9 cellular contexts compared by ENCODE assay signal in the genomic region with DNA sequence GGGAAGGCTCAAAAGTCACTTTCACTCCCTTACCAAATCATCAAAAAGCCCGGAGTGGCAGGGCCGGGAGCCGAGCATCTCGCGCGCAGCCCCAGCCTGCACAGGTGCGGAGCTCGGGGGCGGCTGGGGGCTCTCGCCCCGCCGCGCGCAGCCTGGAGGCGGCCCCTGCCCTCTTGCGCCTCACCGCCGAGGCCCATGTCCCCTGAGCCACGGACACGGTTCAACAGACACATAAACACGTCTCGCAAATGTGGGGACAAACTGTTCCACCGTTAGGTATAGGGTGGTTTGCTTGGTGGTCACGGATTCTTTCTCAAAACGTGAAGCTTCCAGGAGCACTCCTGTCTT. TPM values are rescaled to one million over a fixed set of nuclear protein-coding genes. Genes with fewer than 3 reads are reported as not detected.
A peak's percentile ranks its signal among the peaks of the same experiment; 100 is the strongest.
DNase-seq lines count a peak whose midpoint lies in the region; ATAC-seq, FAIRE-seq and TF ChIP-seq lines count a peak whose summit lies in the region.
"Had no signal": no experiment of that assay in that cellular context is flagged by ENCODE, and none has a peak within 500 bp of the region (broad histone marks: within the 10 kb centered on the region; RNA-seq: fewer than 3 reads in every experiment).

No MANE protein-coding gene starts in this region.

- H3K4me1 Mint-ChIP-seq in HFFc6 (ENCODE audit: low read depth), result peaks cover 61% of the 10 kb centered on the region

- H3K27me3 Mint-ChIP-seq in HFFc6 (ENCODE audit: insufficient read depth), result no peaks in the 10 kb centered on the region

- peak overlapping the region; percentile 70 for H3K4me3 Mint-ChIP-seq in HFFc6

- no peaks in the 10 kb centered on the region for H3K9me2 ChIP-seq in PC-3 (replicated peaks; ENCODE audit: low read length)

- H3K27me3 ChIP-seq in PC-3 (ENCODE audit: low read length) (no peaks in the 10 kb centered on the region), bronchial epithelial cell (ENCODE audit: control insufficient read depth, insufficient read depth, low read length) (no peaks in the 10 kb centered on the region), liver (ENCODE audit: control insufficient read depth in 4 of 4, insufficient read depth in 4 of 4, low read length in 3 of 4) (no peaks in the 10 kb centered on the region), thoracic aorta (replicated peaks; ENCODE audit: insufficient read depth) (no peaks in the 10 kb centered on the region)

- FAIRE-seq in bronchial epithelial cell (lab: Jason Lieb, UNC), result no peak
- FAIRE-seq in D721Med (lab: Jason Lieb, UNC), result no peak

- WGBS in liver, result 2% methylated on average over 25 of the region's 25 CpGs

- peak overlapping the region; percentile 72 for H2AFZ ChIP-seq in PC-3 (ENCODE audit: low read length)

- H3K36me3 ChIP-seq in PC-3 (ENCODE audit: low read depth, low read length) (no peaks in the 10 kb centered on the region), bronchial epithelial cell (ENCODE audit: control insufficient read depth, insufficient read depth, low read length) (no peaks in the 10 kb centered on the region), liver (ENCODE audit: control insufficient read depth in 4 of 4, insufficient read depth in 3 of 4, low read depth in 1 of 4, low read length in 3 of 4) (no peaks in the 10 kb centered on the region), thoracic aorta (no peaks in the 10 kb centered on the region)

- TF ChIP-seq RAD21 in liver (IDR thresholded peaks at IDR 0.05), result no peak

- H3K9ac ChIP-seq in PC-3 (ENCODE audit: low read length) (peak overlapping the region; percentile 79), liver (ENCODE audit: low read depth in 1 of 2, low read length in 2 of 2) (peak overlapping the region; percentile 49 to 94)

- CTCF ChIA-PET in PC-3 (lab: Charles Lee), result interaction anchor here (1.9 kb wide), 1 partner anchor 83 kb away, joined by 7 read pairs; no protein-coding TSS in a partner anchor

- peak overlapping the region; percentile 65 for H3K27ac ChIP-seq in PC-3 (ENCODE audit: low read length)
- H3K27ac ChIP-seq in liver (ENCODE audit: low read depth in 1 of 2, low read length in 2 of 2), result peak overlapping the region; percentile 89 to 95
- peak overlapping the region; percentile 50 to 67 for H3K27ac ChIP-seq in thoracic aorta

- peak overlapping the region; percentile 78 for H3K4me3 ChIP-seq in PC-3 (ENCODE audit: low read length)
- H3K4me3 ChIP-seq in bronchial epithelial cell (ENCODE audit: low read depth, low read length), result peak overlapping the region; percentile 67
- peak overlapping the region; percentile 91 to 93 (median 91) for H3K4me3 ChIP-seq in liver (ENCODE audit: low read depth in 1 of 3, low read length in 3 of 3)
- H3K4me3 ChIP-seq in thoracic aorta, result peak overlapping the region; percentile 96

- no TSS peak for BruUV-seq in PC-3 (replicated peaks; lab: Mats Ljungman, UMichigan)

- H3F3A ChIP-seq in PC-3 (ENCODE audit: low read length, unreplicated experiment), result no peaks in the 10 kb centered on the region

- H3K4me2 ChIP-seq in PC-3 (ENCODE audit: low read length), result peak overlapping the region; percentile 92

- no peaks in the 10 kb centered on the region for H4K20me1 ChIP-seq in PC-3 (ENCODE audit: low read length)

- H3K27ac Mint-ChIP-seq in HFFc6, result no peak overlapping the region

- peaks cover 58% of the 10 kb centered on the region for H3K4me1 ChIP-seq in PC-3 (ENCODE audit: insufficient read depth, low read length)
- peaks cover 0 to 37% (median 10%) of the 10 kb centered on the region in 4 donors for H3K4me1 ChIP-seq in liver (ENCODE audit: control insufficient read depth in 4 of 4, insufficient read depth in 4 of 4, low read length in 3 of 4)
- H3K4me1 ChIP-seq in thoracic aorta (ENCODE audit: control insufficient read depth in 1 of 2, low read depth in 2 of 2), result peaks cover 0 to 6% of the 10 kb centered on the region in 2 donors

- no peaks in the 10 kb centered on the region for H3K9me3 ChIP-seq in PC-3 (ENCODE audit: low read length)
- H3K9me3 ChIP-seq in liver (ENCODE audit: control insufficient read depth in 4 of 4, low read length in 3 of 4), result no peaks in the 10 kb centered on the region
- H3K9me3 ChIP-seq in thoracic aorta, result no peaks in the 10 kb centered on the region

- intact Hi-C loops in PC-3 (cut with micrococcal nuclease), result loop anchor here (2.0 kb wide), 1 partner anchor 39 kb away; no protein-coding TSS in a partner anchor

- no peaks in the 10 kb centered on the region for H3K36me3 Mint-ChIP-seq in HFFc6 (ENCODE audit: low read depth)

- H3K9me3 Mint-ChIP-seq in HFFc6, result no peaks in the 10 kb centered on the region

- ATAC-seq in PC-3 (peak; percentile 35), thoracic aorta (ENCODE audit: insufficient number of reproducible peaks, low FRiP score, low read depth) (peak; percentile 5)

- DNase-seq in NCI-H2107 (lab: John Stamatoyannopoulos, UW), result peak; percentile 11
- no peak for DNase-seq in NCI-H2107 treated with DMSO at 0.1 percent for 48 hours (lab: John Stamatoyannopoulos, UW; ENCODE audit: unreplicated experiment)
- DNase-seq in HFFc6, result no peak
- no peak for DNase-seq in PC-3
- no peak for DNase-seq in bronchial epithelial cell (ENCODE audit: low read depth)
- DNase-seq in thoracic aorta (ENCODE audit: low spot score), result no peak
- DNase-seq in D721Med (ENCODE audit: insufficient read length, low spot score), result no peak
- DNase-seq: DND-41 had no signal

- POLR2A ChIA-PET in PC-3 (lab: Charles Lee; ENCODE audit: unreplicated experiment), result interaction anchor here (0.6 to 1.6 kb wide), 3 partner anchors 10 to 27 kb away, joined by 3 to 40 read pairs (median 3); no protein-coding TSS in a partner anchor

- peaks cover 14% of the 10 kb centered on the region for H3K79me2 ChIP-seq in PC-3 (ENCODE audit: low read length)

- TF ChIP-seq CTCF in HFFc6 (IDR thresholded peaks at IDR 0.05) (no peak), PC-3 (conservative IDR thresholded peaks at IDR 0.05; ENCODE audit: low read depth, low read length) (no peak), bronchial epithelial cell (IDR thresholded peaks at IDR 0.05; ENCODE audit: insufficient read depth, low read length, severe bottlenecking) (no peak), liver (IDR thresholded peaks at IDR 0.05; ENCODE audit: low read depth, low read length, missing input control) (no peak), thoracic aorta (IDR thresholded peaks at IDR 0.05) (no peak), D721Med (IDR thresholded peaks at IDR 0.05; ENCODE audit: insufficient read depth, missing control alignments) (no peak)

TF ChIP-seq in liver, 16 proteins besides CTCF, POLR2A, EP300 and RAD21 (continues in another document):
- TF ChIP-seq FOXA1 (IDR thresholded peaks at IDR 0.05) (no peak), HNF4G (IDR thresholded peaks at IDR 0.05) (no peak), EGR1 (IDR thresholded peaks at IDR 0.05; ENCODE audit: low read depth in 2 of 2) (no peak), NR2F2 (IDR thresholded peaks at IDR 0.05) (no peak), FOXA2 (IDR thresholded peaks at IDR 0.05) (no peak), JUND (IDR thresholded peaks at IDR 0.05) (no peak), YY1 (IDR thresholded peaks at IDR 0.05) (no peak)
- TF ChIP-seq, protein P1, sequence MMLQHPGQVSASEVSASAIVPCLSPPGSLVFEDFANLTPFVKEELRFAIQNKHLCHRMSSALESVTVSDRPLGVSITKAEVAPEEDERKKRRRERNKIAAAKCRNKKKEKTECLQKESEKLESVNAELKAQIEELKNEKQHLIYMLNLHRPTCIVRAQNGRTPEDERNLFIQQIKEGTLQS (IDR thresholded peaks at IDR 0.05), result no peak
- TF ChIP-seq, protein P2, sequence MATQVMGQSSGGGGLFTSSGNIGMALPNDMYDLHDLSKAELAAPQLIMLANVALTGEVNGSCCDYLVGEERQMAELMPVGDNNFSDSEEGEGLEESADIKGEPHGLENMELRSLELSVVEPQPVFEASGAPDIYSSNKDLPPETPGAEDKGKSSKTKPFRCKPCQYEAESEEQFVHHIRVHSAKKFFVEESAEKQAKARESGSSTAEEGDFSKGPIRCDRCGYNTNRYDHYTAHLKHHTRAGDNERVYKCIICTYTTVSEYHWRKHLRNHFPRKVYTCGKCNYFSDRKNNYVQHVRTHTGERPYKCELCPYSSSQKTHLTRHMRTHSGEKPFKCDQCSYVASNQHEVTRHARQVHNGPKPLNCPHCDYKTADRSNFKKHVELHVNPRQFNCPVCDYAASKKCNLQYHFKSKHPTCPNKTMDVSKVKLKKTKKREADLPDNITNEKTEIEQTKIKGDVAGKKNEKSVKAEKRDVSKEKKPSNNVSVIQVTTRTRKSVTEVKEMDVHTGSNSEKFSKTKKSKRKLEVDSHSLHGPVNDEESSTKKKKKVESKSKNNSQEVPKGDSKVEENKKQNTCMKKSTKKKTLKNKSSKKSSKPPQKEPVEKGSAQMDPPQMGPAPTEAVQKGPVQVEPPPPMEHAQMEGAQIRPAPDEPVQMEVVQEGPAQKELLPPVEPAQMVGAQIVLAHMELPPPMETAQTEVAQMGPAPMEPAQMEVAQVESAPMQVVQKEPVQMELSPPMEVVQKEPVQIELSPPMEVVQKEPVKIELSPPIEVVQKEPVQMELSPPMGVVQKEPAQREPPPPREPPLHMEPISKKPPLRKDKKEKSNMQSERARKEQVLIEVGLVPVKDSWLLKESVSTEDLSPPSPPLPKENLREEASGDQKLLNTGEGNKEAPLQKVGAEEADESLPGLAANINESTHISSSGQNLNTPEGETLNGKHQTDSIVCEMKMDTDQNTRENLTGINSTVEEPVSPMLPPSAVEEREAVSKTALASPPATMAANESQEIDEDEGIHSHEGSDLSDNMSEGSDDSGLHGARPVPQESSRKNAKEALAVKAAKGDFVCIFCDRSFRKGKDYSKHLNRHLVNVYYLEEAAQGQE (IDR thresholded peaks at IDR 0.05), result no peak
- TF ChIP-seq, protein P3, sequence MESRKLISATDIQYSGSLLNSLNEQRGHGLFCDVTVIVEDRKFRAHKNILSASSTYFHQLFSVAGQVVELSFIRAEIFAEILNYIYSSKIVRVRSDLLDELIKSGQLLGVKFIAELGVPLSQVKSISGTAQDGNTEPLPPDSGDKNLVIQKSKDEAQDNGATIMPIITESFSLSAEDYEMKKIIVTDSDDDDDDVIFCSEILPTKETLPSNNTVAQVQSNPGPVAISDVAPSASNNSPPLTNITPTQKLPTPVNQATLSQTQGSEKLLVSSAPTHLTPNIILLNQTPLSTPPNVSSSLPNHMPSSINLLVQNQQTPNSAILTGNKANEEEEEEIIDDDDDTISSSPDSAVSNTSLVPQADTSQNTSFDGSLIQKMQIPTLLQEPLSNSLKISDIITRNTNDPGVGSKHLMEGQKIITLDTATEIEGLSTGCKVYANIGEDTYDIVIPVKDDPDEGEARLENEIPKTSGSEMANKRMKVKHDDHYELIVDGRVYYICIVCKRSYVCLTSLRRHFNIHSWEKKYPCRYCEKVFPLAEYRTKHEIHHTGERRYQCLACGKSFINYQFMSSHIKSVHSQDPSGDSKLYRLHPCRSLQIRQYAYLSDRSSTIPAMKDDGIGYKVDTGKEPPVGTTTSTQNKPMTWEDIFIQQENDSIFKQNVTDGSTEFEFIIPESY (IDR thresholded peaks at IDR 0.05), result no peak

RNA-seq across cellular contexts. Expression of a gene that starts 0.7 kb away (rescaled TPM):
- total RNA-seq in HFFc6 (2021; fragmentation: NEBNext Ultra II Directional; extraction: Animal tissue kit (Norgen Biotek cat#: 25700)), result 1 to 10 TPM; 1.4 to 2.8 (median 2.2) TPM
- total RNA-seq in PC-3 (2014; rRNA removed) (2.5 and 6.5 TPM in 2 replicates), bronchial epithelial cell (10.3 and 20.4 TPM in 2 replicates), liver (10 to 100 TPM; 11.2 to 24.2 TPM), thoracic aorta (10 to 100 TPM; 19.6 to 22.0 TPM)
- polyA plus RNA-seq in liver, result 10 to 100 TPM in 1 of 2 donors, 1 to 10 TPM in 1; 4.1 to 30.9 TPM
